ENCODE assay signal across 35 cellular contexts in genomic region chr2:168134485-168134884, GRCh38.
"Had no signal": no experiment of that assay in that cellular context is flagged by ENCODE, and none has a peak within 500 bp of the region (broad histone marks: within the 10 kb centered on the region; RNA-seq: fewer than 3 reads in every experiment).

No MANE protein-coding gene starts in this region.

- H3K27me3 Mint-ChIP-seq: activated CD4-positive, alpha-beta memory T cell treated with anti-CD3 and anti-CD28 coated beads for 36 hours; activated CD4-positive, alpha-beta T cell treated with anti-CD3 and anti-CD28 coated beads, Interleukin-2, amount 10 ng/mL, durations not matched to agents 24 days and 14 days; activated CD8-positive, alpha-beta T cell treated with anti-CD3 and anti-CD28 coated beads for 36 hours; activated naive CD8-positive, alpha-beta T cell treated with anti-CD3 and anti-CD28 coated beads for 36 hours; activated T-helper 17 cell treated with anti-CD3 and anti-CD28 coated beads, Interleukin-2, amount 50 U/mL, for 72 hours had no signal

- DNase-seq: activated CD4-positive, alpha-beta memory T cell treated with anti-CD3 and anti-CD28 coated beads for 36 hours; activated CD4-positive, alpha-beta T cell treated with anti-CD3 and anti-CD28 coated beads for 4 hours; activated CD4-positive, alpha-beta T cell treated with anti-CD3 and anti-CD28 coated beads, Interleukin-2, amount 10 ng/mL, durations not matched to agents 24 days and 14 days; activated CD4-positive, alpha-beta T cell treated with anti-CD3 and anti-CD28 coated beads, Interleukin-2, amount 50 U/mL, for 1 hour; activated CD4-positive, alpha-beta T cell treated with anti-CD3 and anti-CD28 coated beads, Interleukin-2, amount 50 U/mL, for 4 hours; activated CD4-positive, CD25-positive, alpha-beta regulatory T cell treated with anti-CD3 and anti-CD28 coated beads, Interleukin-2, amount 50 U/mL, for 72 hours; activated CD8-positive, alpha-beta memory T cell treated with anti-CD3 and anti-CD28 coated beads, Interleukin-2, amount 50 U/mL, for 4 hours; activated CD8-positive, alpha-beta T cell treated with anti-CD3 and anti-CD28 coated beads for 36 hours; activated effector memory CD4-positive, alpha-beta T cell treated with anti-CD3 and anti-CD28 coated beads, Interleukin-2, amount 50 U/mL, for 16 hours; activated gamma-delta T cell treated with Interleukin-2 at 50 U/mL for 16 hours; activated naive CD4-positive, alpha-beta T cell; activated naive CD4-positive, alpha-beta T cell treated with anti-CD3 and anti-CD28 coated beads for 36 hours; activated naive CD4-positive, alpha-beta T cell treated with anti-CD3 and anti-CD28 coated beads, Interleukin-2, amount 50 U/mL, for 16 hours; activated naive CD8-positive, alpha-beta T cell treated with anti-CD3 and anti-CD28 coated beads for 36 hours; activated T-cell treated with anti-CD3 and anti-CD28 coated beads for 4 hours; activated T-cell treated with anti-CD3 and anti-CD28 coated beads, Interleukin-2, amount 50 U/mL, for 1 hour; activated T-cell treated with anti-CD3 and anti-CD28 coated beads, Interleukin-2, amount 50 U/mL, for 4 hours; activated T-cell treated with anti-CD3 and anti-CD28 coated beads, Interleukin-2, amount 50 U/mL, for 72 hours; adrenal gland; amniotic stem cell; aorta; body of pancreas; brain microvascular endothelial cell; central memory CD4-positive, alpha-beta T cell; T-helper 1 cell; T-helper 2 cell; T-helper 9 cell; WERI-Rb-1 had no signal

- H3K36me3 Mint-ChIP-seq: WTC11 had no signal

- H3K27ac ChIP-seq: adrenal gland, body of pancreas, brain microvascular endothelial cell, breast epithelium, WERI-Rb-1 had no signal

- H3K9me3 ChIP-seq: adrenal gland, body of pancreas, breast epithelium had no signal

- H3K36me3 ChIP-seq: adrenal gland, breast epithelium, WERI-Rb-1 had no signal

- H3K4me3 Mint-ChIP-seq: activated CD4-positive, alpha-beta memory T cell treated with anti-CD3 and anti-CD28 coated beads for 36 hours; activated CD4-positive, alpha-beta T cell treated with anti-CD3 and anti-CD28 coated beads, Interleukin-2, amount 10 ng/mL, durations not matched to agents 24 days and 14 days; activated CD8-positive, alpha-beta T cell treated with anti-CD3 and anti-CD28 coated beads for 36 hours; activated naive CD4-positive, alpha-beta T cell treated with anti-CD3 and anti-CD28 coated beads for 36 hours; activated naive CD8-positive, alpha-beta T cell treated with anti-CD3 and anti-CD28 coated beads for 36 hours; activated T-cell treated with anti-CD3 and anti-CD28 coated beads, Interleukin-2, amount 50 U/mL, for 4 hours; activated T-cell treated with anti-CD3 and anti-CD28 coated beads, Interleukin-2, amount 50 U/mL, for 72 hours; activated T-helper 1 cell treated with anti-CD3 and anti-CD28 coated beads, Interleukin-12 subunit alpha, Interleukin-12 subunit beta, Interleukin-2, Interleukin-4 antibody, amounts not matched to agents 30 ng/mL and 10 ng/mL and 1 ng/mL, durations not matched to agents 14 hours and 24 hours and 36 hours; activated T-helper 17 cell treated with anti-CD3 and anti-CD28 coated beads, Interleukin-2, amount 50 U/mL, for 72 hours; T-helper 1 cell treated with Interleukin-12 subunit alpha and Interleukin-12 subunit beta and Interleukin-4 antibody, amounts not matched to agents 30 μg/mL and 1 μg/mL, for 36 hours; T-helper 2 cell treated with Interferon-gamma antibody and Interleukin-4, amounts not matched to agents 5 μg/mL and 100 μg/mL, for 36 hours; WTC11 had no signal

- H3K4me3 ChIP-seq: adrenal gland, body of pancreas, breast epithelium had no signal

- H3K27me3 ChIP-seq: adrenal gland, body of pancreas, brain microvascular endothelial cell, breast epithelium had no signal

- H3K9me3 Mint-ChIP-seq: activated CD4-positive, alpha-beta memory T cell treated with anti-CD3 and anti-CD28 coated beads for 36 hours; activated CD4-positive, alpha-beta T cell treated with anti-CD3 and anti-CD28 coated beads, Interleukin-2, amount 10 ng/mL, durations not matched to agents 24 days and 14 days; activated CD8-positive, alpha-beta T cell treated with anti-CD3 and anti-CD28 coated beads for 36 hours; activated naive CD4-positive, alpha-beta T cell treated with anti-CD3 and anti-CD28 coated beads for 36 hours; activated naive CD4-positive, alpha-beta T cell treated with anti-CD3 and anti-CD28 coated beads, Interleukin-2, amount 50 U/mL, for 72 hours; activated naive CD8-positive, alpha-beta T cell treated with anti-CD3 and anti-CD28 coated beads for 36 hours; activated T-cell treated with anti-CD3 and anti-CD28 coated beads, Interleukin-2, amount 50 U/mL, for 4 hours; activated T-cell treated with anti-CD3 and anti-CD28 coated beads, Interleukin-2, amount 50 U/mL, for 72 hours; activated T-helper 1 cell treated with anti-CD3 and anti-CD28 coated beads, Interleukin-12 subunit alpha, Interleukin-12 subunit beta, Interleukin-2, Interleukin-4 antibody, amounts not matched to agents 30 ng/mL and 10 ng/mL and 1 ng/mL, durations not matched to agents 14 hours and 24 hours and 36 hours; activated T-helper 17 cell treated with anti-CD3 and anti-CD28 coated beads, Interleukin-2, amount 50 U/mL, for 72 hours; T-helper 1 cell treated with Interleukin-12 subunit alpha and Interleukin-12 subunit beta and Interleukin-4 antibody, amounts not matched to agents 30 μg/mL and 1 μg/mL, for 36 hours; T-helper 2 cell treated with Interferon-gamma antibody and Interleukin-4, amounts not matched to agents 5 μg/mL and 100 μg/mL, for 36 hours; WTC11 had no signal

- H3K27ac Mint-ChIP-seq: activated CD4-positive, alpha-beta memory T cell treated with anti-CD3 and anti-CD28 coated beads for 36 hours; activated CD4-positive, alpha-beta T cell treated with anti-CD3 and anti-CD28 coated beads, Interleukin-2, amount 10 ng/mL, durations not matched to agents 24 days and 14 days; activated CD8-positive, alpha-beta T cell treated with anti-CD3 and anti-CD28 coated beads for 36 hours; activated naive CD4-positive, alpha-beta T cell treated with anti-CD3 and anti-CD28 coated beads for 36 hours; activated naive CD4-positive, alpha-beta T cell treated with anti-CD3 and anti-CD28 coated beads, Interleukin-2, amount 50 U/mL, for 72 hours; activated naive CD8-positive, alpha-beta T cell treated with anti-CD3 and anti-CD28 coated beads for 36 hours; activated T-cell treated with anti-CD3 and anti-CD28 coated beads, Interleukin-2, amount 50 U/mL, for 72 hours; activated T-helper 1 cell treated with anti-CD3 and anti-CD28 coated beads, Interleukin-12 subunit alpha, Interleukin-12 subunit beta, Interleukin-2, Interleukin-4 antibody, amounts not matched to agents 30 ng/mL and 10 ng/mL and 1 ng/mL, durations not matched to agents 14 hours and 24 hours and 36 hours; activated T-helper 17 cell treated with anti-CD3 and anti-CD28 coated beads, Interleukin-2, amount 50 U/mL, for 72 hours; T-helper 1 cell treated with Interleukin-12 subunit alpha and Interleukin-12 subunit beta and Interleukin-4 antibody, amounts not matched to agents 30 μg/mL and 1 μg/mL, for 36 hours; T-helper 2 cell treated with Interferon-gamma antibody and Interleukin-4, amounts not matched to agents 5 μg/mL and 100 μg/mL, for 36 hours; WTC11 had no signal

- H3K4me1 ChIP-seq: adrenal gland, breast epithelium had no signal

- ATAC-seq: activated CD8-positive, alpha-beta T cell treated with anti-CD3 and anti-CD28 coated beads for 36 hours; activated naive CD4-positive, alpha-beta T cell treated with anti-CD3 and anti-CD28 coated beads, Interleukin-2, amount 50 U/mL, for 72 hours; activated T-cell treated with anti-CD3 and anti-CD28 coated beads, Interleukin-2, amount 50 U/mL, for 4 hours; activated T-cell treated with anti-CD3 and anti-CD28 coated beads, Interleukin-2, amount 50 U/mL, for 72 hours; activated T-helper 17 cell treated with anti-CD3 and anti-CD28 coated beads, Interleukin-2, amount 50 U/mL, for 72 hours; body of pancreas; WTC11 had no signal
